Comparison of ENCODE assay signal across 8 cellular contexts in genomic region chr19:11924886-11925583, GRCh38.
A peak's percentile ranks its signal among the peaks of the same experiment; 100 is the strongest.
DNase-seq lines count a peak whose midpoint lies in the region; ATAC-seq lines count a peak whose summit lies in the region.

ZNF700 (plus strand) TSS chr19:11925107; CDS start chr19:11925211, 104 bp downstream.

- H3K27me3 Mint-ChIP-seq in central memory CD8-positive, alpha-beta T cell, result no peaks in the 10 kb centered on the region

- DNase-seq in AG20443 (ENCODE audit: low spot score) (peak; percentile 95), NCI-H446 (lab: John Stamatoyannopoulos, UW) (peak; percentile 95 to 97), iris pigment epithelial cell (ENCODE audit: low read depth) (peak; percentile 90)
- peak; percentile 86 for DNase-seq in activated CD4-positive, CD25-positive, alpha-beta regulatory T cell treated with anti-CD3 and anti-CD28 coated beads, Interleukin-2, amount 50 U/mL, for 16 hours (ENCODE audit: low read depth, low spot score)
- DNase-seq in central memory CD8-positive, alpha-beta T cell (ENCODE audit: low spot score in 2 of 2), result peak; percentile 88
- peak; percentile 80 to 96 for DNase-seq in stimulated activated CD4-positive, alpha-beta T cell treated with anti-CD3 and anti-CD28 coated beads, Interleukin-12 subunit alpha, Interleukin-12 subunit beta, amount 100 ng/mL, for 24 hours (ENCODE audit: low read depth in 2 of 2)

- H3K4me1 Mint-ChIP-seq in central memory CD8-positive, alpha-beta T cell, result peaks cover 46% of the 10 kb centered on the region

- H3K9me3 Mint-ChIP-seq in central memory CD8-positive, alpha-beta T cell, result no peaks in the 10 kb centered on the region

- H3K27ac Mint-ChIP-seq in central memory CD8-positive, alpha-beta T cell (ENCODE audit: low read depth), result peak within 1 kb of the TSS; percentile 86

- H3K4me3 Mint-ChIP-seq in central memory CD8-positive, alpha-beta T cell, result peak within 1 kb of the TSS; percentile 97

- peak; percentile 77 for ATAC-seq in GM19043 (IDR thresholded peaks at IDR 0.05; ENCODE audit: low read depth, unreplicated experiment)
- peak; percentile 87 for ATAC-seq in HG03354 (IDR thresholded peaks at IDR 0.05; ENCODE audit: poor library complexity, severe bottlenecking, unreplicated experiment)
- peak; percentile 87 for ATAC-seq in central memory CD8-positive, alpha-beta T cell (replicated peaks; ENCODE audit: extremely low read depth, poor library complexity, severe bottlenecking)

- H3K36me3 Mint-ChIP-seq in central memory CD8-positive, alpha-beta T cell (ENCODE audit: insufficient read depth), result peaks cover 23% of the 10 kb centered on the region

Comparison
In these comparisons a context has a peak if more than half of its experiments do, and no peak if none do; other contexts are left out.
1. Peak in every context shown above with its lines: DNase-seq and ATAC-seq.